ENCODE assay signal across 21 cellular contexts in genomic region chr12:124778411-124778810, GRCh38.
DNase-seq lines count a peak whose midpoint lies in the region; ATAC-seq and TF ChIP-seq lines count a peak whose summit lies in the region.
"Had no signal": no experiment of that assay in that cellular context is flagged by ENCODE, and none has a peak within 500 bp of the region (broad histone marks: within the 10 kb centered on the region; RNA-seq: fewer than 3 reads in every experiment).

No MANE protein-coding gene starts in this region.

- intact Hi-C loops in head of caudate nucleus (cut with DNase I): no loop called here

- peaks cover 5 to 16% of the 10 kb centered on the region in 2 donors for H3K9me3 Mint-ChIP-seq in stimulated activated naive CD8-positive, alpha-beta T cell treated with anti-CD3 and anti-CD28 coated beads, Interleukin-15, amount 100 ng/mL, for 72 hours
- H3K9me3 Mint-ChIP-seq: naive thymus-derived CD4-positive, alpha-beta T cell had no signal

- ATAC-seq in stimulated activated naive CD8-positive, alpha-beta T cell treated with anti-CD3 and anti-CD28 coated beads, Interleukin-15, Interleukin-2, amounts not matched to agents 100 U/mL and 50 U/mL, for 24 hours: no peak
- no peak for ATAC-seq in stimulated activated naive CD8-positive, alpha-beta T cell treated with anti-CD3 and anti-CD28 coated beads, Interleukin-15, amount 100 ng/mL, for 72 hours
- ATAC-seq in GM21447 (IDR thresholded peaks at IDR 0.05; ENCODE audit: unreplicated experiment): no peak
- ATAC-seq: naive thymus-derived CD4-positive, alpha-beta T cell; Panc1 had no signal

- peaks cover 37% of the 10 kb centered on the region for H3K4me1 Mint-ChIP-seq in stimulated activated naive CD8-positive, alpha-beta T cell treated with anti-CD3 and anti-CD28 coated beads, Interleukin-15, amount 100 ng/mL, for 72 hours

- DNase-seq in activated T-cell treated with anti-CD3 and anti-CD28 coated beads, Interleukin-2, amount 50 U/mL, for 48 hours: peak; percentile 59 to 61
- DNase-seq in activated T-cell treated with anti-CD3 and anti-CD28 coated beads for 4 hours (no peak), head of caudate nucleus (peak in 25 of 42 donors; percentile 41 to 84 (median 62)), GM20000 (ENCODE audit: low spot score) (no peak)
- DNase-seq in stimulated activated naive CD8-positive, alpha-beta T cell treated with anti-CD3 and anti-CD28 coated beads, Interleukin-15, Interleukin-2, amounts not matched to agents 100 U/mL and 50 U/mL, for 24 hours: peak; percentile 43
- no peak for DNase-seq in stimulated activated naive CD8-positive, alpha-beta T cell treated with anti-CD3 and anti-CD28 coated beads, Interleukin-15, amount 100 ng/mL, for 72 hours
- DNase-seq: colonic mucosa; effector memory CD4-positive, alpha-beta T cell; KG1; MG63; midbrain; naive thymus-derived CD4-positive, alpha-beta T cell; NCI-H1105 treated with DMSO at 0.1 percent for 48 hours; NCI-H2029 treated with DMSO at 0.1 percent for 48 hours; NCI-H2227 treated with DMSO at 0.1 percent for 48 hours; NCI-H526 treated with DMSO at 0.1 percent for 48 hours; SHP77 treated with DMSO at 0.1 percent for 48 hours; thyroid gland had no signal

- H3K27ac Mint-ChIP-seq in stimulated activated naive CD8-positive, alpha-beta T cell treated with anti-CD3 and anti-CD28 coated beads, Interleukin-15, amount 100 ng/mL, for 72 hours: no peak overlapping the region
- H3K27ac Mint-ChIP-seq: naive thymus-derived CD4-positive, alpha-beta T cell; stimulated activated naive CD8-positive, alpha-beta T cell treated with anti-CD3 and anti-CD28 coated beads, Interleukin-15, Interleukin-2, amounts not matched to agents 100 ng/mL and 50 ng/mL, for 24 hours had no signal

- no peak overlapping the region for H3K4me3 Mint-ChIP-seq in stimulated activated naive CD8-positive, alpha-beta T cell treated with anti-CD3 and anti-CD28 coated beads, Interleukin-15, amount 100 ng/mL, for 72 hours
- H3K4me3 Mint-ChIP-seq: naive thymus-derived CD4-positive, alpha-beta T cell; stimulated activated naive CD8-positive, alpha-beta T cell treated with anti-CD3 and anti-CD28 coated beads, Interleukin-15, Interleukin-2, amounts not matched to agents 100 ng/mL and 50 ng/mL, for 24 hours had no signal

- TF ChIP-seq CTCF in GM20000 (IDR thresholded peaks at IDR 0.05; ENCODE audit: extremely low read depth, missing control alignments): no peak

- no peaks in the 10 kb centered on the region for H3K27me3 Mint-ChIP-seq in stimulated activated naive CD8-positive, alpha-beta T cell treated with anti-CD3 and anti-CD28 coated beads, Interleukin-15, amount 100 ng/mL, for 72 hours
- H3K27me3 Mint-ChIP-seq: naive thymus-derived CD4-positive, alpha-beta T cell; stimulated activated naive CD8-positive, alpha-beta T cell treated with anti-CD3 and anti-CD28 coated beads, Interleukin-15, Interleukin-2, amounts not matched to agents 100 ng/mL and 50 ng/mL, for 24 hours had no signal

Comparison
In these comparisons a context has a peak if more than half of its experiments do, and no peak if none do; other contexts are left out.
1. DNase-seq: peak in activated T-cell treated with anti-CD3 and anti-CD28 coated beads, Interleukin-2, amount 50 U/mL, for 48 hours (2 of 2), stimulated activated naive CD8-positive, alpha-beta T cell treated with anti-CD3 and anti-CD28 coated beads, Interleukin-15, Interleukin-2, amounts not matched to agents 100 U/mL and 50 U/mL, for 24 hours (single experiment) and head of caudate nucleus (25 of 42); none in activated T-cell treated with anti-CD3 and anti-CD28 coated beads for 4 hours (single experiment), stimulated activated naive CD8-positive, alpha-beta T cell treated with anti-CD3 and anti-CD28 coated beads, Interleukin-15, amount 100 ng/mL, for 72 hours (0 of 2) and GM20000 (single experiment).